8 cellular contexts compared by ENCODE assay signal in genomic region chr19:14090509-14091085, GRCh38. TPM values are rescaled to one million over a fixed set of nuclear protein-coding genes. Genes with fewer than 3 reads are reported as not detected.
DNase-seq lines count a peak whose midpoint lies in the region; ATAC-seq and TF ChIP-seq lines count a peak whose summit lies in the region.

Gene SAMD1 (minus strand): TSS chr19:14090751.

- intact Hi-C loops in lower leg skin (cut with DNase I; ENCODE audit: low total_unique reads): no loop called here

- TF ChIP-seq POLR2A in lower leg skin (IDR thresholded peaks at IDR 0.05): no peak

- DNase-seq in NCI-H524 (lab: John Stamatoyannopoulos, UW): peak; percentile 82 to 86
- DNase-seq in NCI-H524 treated with DMSO at 0.1 percent for 48 hours (lab: John Stamatoyannopoulos, UW): no peak
- DNase-seq in NCI-H69 (lab: John Stamatoyannopoulos, UW): peak; percentile 98
- DNase-seq in activated CD4-positive, alpha-beta T cell treated with anti-CD3 and anti-CD28 coated beads, Interleukin-2, amount 50 U/mL, for 4 hours: peak; percentile 84 to 89
- DNase-seq in lower leg skin (ENCODE audit: low spot score in 2 of 2): peak; percentile 87 to 98
- peak; percentile 65 to 70 for DNase-seq in stimulated activated CD4-positive, alpha-beta T cell treated with anti-CD3 and anti-CD28 coated beads, Interleukin-2, amount 100 ng/mL, for 48 hours

- H3K9me3 ChIP-seq in duodenal mucosa (ENCODE audit: control insufficient read depth in 1 of 2, low read length in 2 of 2): peaks cover 6 to 7% of the 10 kb centered on the region in 2 donors

- TF ChIP-seq CTCF in lower leg skin (IDR thresholded peaks at IDR 0.05): no peak

- H3K27ac ChIP-seq in duodenal mucosa (ENCODE audit: low read depth, low read length): peak within 1 kb of the TSS; percentile 85

- ATAC-seq in HG03097 (IDR thresholded peaks at IDR 0.05; ENCODE audit: low FRiP score, unreplicated experiment): peak; percentile 35

- H3K36me3 ChIP-seq in duodenal mucosa (ENCODE audit: control insufficient read depth in 1 of 2, insufficient read depth in 2 of 2, low read length in 2 of 2): peaks cover 7 to 10% of the 10 kb centered on the region in 2 donors

- WGBS in lower leg skin, 2 donors: 1 to 2% methylated on average over 25 to 51 of the region's 65 CpGs

- H3K4me1 ChIP-seq in duodenal mucosa (ENCODE audit: control insufficient read depth in 1 of 2, insufficient read depth in 2 of 2, low read length in 2 of 2): peaks cover 4 to 10% of the 10 kb centered on the region in 2 donors

- no peaks in the 10 kb centered on the region for H3K27me3 ChIP-seq in duodenal mucosa (ENCODE audit: control insufficient read depth in 1 of 2, insufficient read depth in 2 of 2, low read length in 2 of 2)

- H3K9ac ChIP-seq in duodenal mucosa (ENCODE audit: low read depth in 1 of 2, low read length in 2 of 2): peak within 1 kb of the TSS; percentile 86 to 95

- H3K4me3 ChIP-seq in duodenal mucosa (ENCODE audit: low read depth in 1 of 2, low read length in 2 of 2) (peak within 1 kb of the TSS; percentile 84 to 89), lower leg skin (ENCODE audit: low read depth, poor library complexity, severe bottlenecking) (peak within 1 kb of the TSS; percentile 74)

RNA-seq across cellular contexts. Expression of gene SAMD1, which starts in this region (rescaled TPM):
- 10 to 100 TPM; 23.2 to 61.1 (median 33.2) TPM for total RNA-seq in lower leg skin
